Comparison of ENCODE assay signal across 15 cellular contexts in the genomic region with DNA sequence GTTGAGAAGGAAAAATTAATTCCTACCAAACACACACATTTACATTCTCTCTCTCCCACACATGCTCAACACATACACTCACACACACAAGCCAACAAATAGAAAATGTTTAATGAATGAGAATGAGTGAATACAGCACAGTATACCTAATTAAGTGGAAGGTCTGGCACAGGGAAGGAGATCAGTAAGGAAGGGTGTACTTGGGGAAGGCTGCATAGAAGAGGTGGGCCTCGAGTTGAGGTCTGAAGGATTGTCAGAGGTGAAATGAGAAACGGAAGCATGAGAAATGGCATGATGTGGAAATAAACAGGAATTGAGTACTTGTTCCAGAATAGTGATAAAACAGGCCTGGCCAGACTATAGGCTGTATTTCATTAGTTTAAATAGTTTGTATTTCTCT.
DNase-seq lines count a peak whose midpoint lies in the region; ATAC-seq, FAIRE-seq and TF ChIP-seq lines count a peak whose summit lies in the region.
"Had no signal": no experiment of that assay in that cellular context is flagged by ENCODE, and none has a peak within 500 bp of the region (broad histone marks: within the 10 kb centered on the region; RNA-seq: fewer than 3 reads in every experiment).

No MANE protein-coding gene starts in this region.

- no peak for TF ChIP-seq RAD21 in K562 (CRISPR knock-in tag; conservative IDR thresholded peaks at IDR 0.05 in 1 of 2, IDR thresholded peaks at IDR 0.05 in 1 of 2)

- no peak for ATAC-seq in K562
- no peak for ATAC-seq in natural killer cell
- no peak for ATAC-seq in GM19452 (IDR thresholded peaks at IDR 0.05; ENCODE audit: unreplicated experiment)

- H3K9me3 ChIP-seq in HEK293 (ENCODE audit: control insufficient read depth, insufficient read depth, low read depth, low read length): no peaks in the 10 kb centered on the region
- H3K9me3 ChIP-seq in K562 (replicated peaks; ENCODE audit: control insufficient read depth, insufficient read depth, low read depth, low read length): no peaks in the 10 kb centered on the region
- H3K9me3 ChIP-seq: HAP-1 had no signal

- no peaks in the 10 kb centered on the region for H3K27me3 ChIP-seq in K562 (ENCODE audit: control insufficient read depth in 2 of 2, insufficient read depth in 2 of 2, low read length in 2 of 2)

- H3K4me3 ChIP-seq in HEK293 (ENCODE audit: low read depth, low read length): no peak overlapping the region
- H3K4me3 ChIP-seq in K562: no peak overlapping the region
- H3K4me3 ChIP-seq: HAP-1 had no signal

- H4K20me1 ChIP-seq in K562 (replicated peaks; ENCODE audit: control insufficient read depth, insufficient read depth, low read length): no peaks in the 10 kb centered on the region

- peaks cover 51 to 74% (median 73%) of the 10 kb centered on the region in 3 donors for H3K27me3 Mint-ChIP-seq in CD14-positive monocyte (ENCODE audit: low read depth in 3 of 3)
- no peaks in the 10 kb centered on the region for H3K27me3 Mint-ChIP-seq in natural killer cell (ENCODE audit: low read depth in 2 of 2)

- no peak for TF ChIP-seq POLR2A in K562 (conservative IDR thresholded peaks at IDR 0.05)

- H3K9me3 Mint-ChIP-seq in CD14-positive monocyte: peaks cover 0 to 7% (median 0%) of the 10 kb centered on the region in 7 donors
- H3K9me3 Mint-ChIP-seq in natural killer cell: no peaks in the 10 kb centered on the region

- H3K27ac ChIP-seq in HEK293 (ENCODE audit: extremely low read depth, low read depth, low read length) (no peak overlapping the region), K562 (ENCODE audit: extremely low read depth, low read depth, low read length) (no peak overlapping the region)

- in situ Hi-C loops in K562 (cut with MboI): no loop called here

- no peak for FAIRE-seq in K562 (lab: Jason Lieb, UNC)

- H2AFZ ChIP-seq in K562 (ENCODE audit: low read depth, low read length): 0 out of 2 replicates have a peak overlapping the region, but pooled peaks have one; percentile 19

- no peak for TF ChIP-seq CTCF in CD14-positive monocyte (IDR thresholded peaks at IDR 0.05)
- TF ChIP-seq CTCF in HEK293 (tag by site-specific recombination; IDR thresholded peaks at IDR 0.05): no peak
- TF ChIP-seq CTCF in K562 (IDR thresholded peaks at IDR 0.05 in 2 of 3, conservative IDR thresholded peaks at IDR 0.05 in 1 of 3; ENCODE audit: insufficient read depth in 2 of 3, low read depth in 1 of 3, low read length in 3 of 3): no peak
- TF ChIP-seq CTCF in natural killer cell (IDR thresholded peaks at IDR 0.05): no peak

- H3K79me2 ChIP-seq in K562 (ENCODE audit: control insufficient read depth, insufficient read depth, low read length): no peaks in the 10 kb centered on the region

- peaks cover 0 to 3% of the 10 kb centered on the region in 2 donors for H3K36me3 Mint-ChIP-seq in CD14-positive monocyte
- H3K36me3 Mint-ChIP-seq in natural killer cell: no peaks in the 10 kb centered on the region

- 30% methylated on average over 2 of the region's 2 CpGs for WGBS in K562 (ENCODE audit: insufficient coverage, low coverage, missing lambda C conversion rate)

- H3K36me3 ChIP-seq in HEK293 (ENCODE audit: control insufficient read depth in 2 of 2, insufficient read depth in 1 of 2, low read length in 2 of 2): no peaks in the 10 kb centered on the region
- H3K36me3 ChIP-seq in K562 (ENCODE audit: control insufficient read depth, insufficient read depth, low read length): no peaks in the 10 kb centered on the region
- H3K36me3 ChIP-seq: HAP-1 had no signal

- intact Hi-C loops in CD14-positive monocyte (cut with micrococcal nuclease) (no loop called here), K562 (cut with micrococcal nuclease) (no loop called here), natural killer cell (cut with micrococcal nuclease) (no loop called here)

- TF ChIP-seq EP300 in K562 (IDR thresholded peaks at IDR 0.05; ENCODE audit: low read length): no peak

- no peak overlapping the region for H3K4me2 ChIP-seq in K562 (ENCODE audit: insufficient read depth, low read length)

- peak overlapping the region in 6 of 7 donors; percentile 2 to 40 (median 10) for H3K27ac Mint-ChIP-seq in CD14-positive monocyte
- peak overlapping the region; percentile 82 to 84 for H3K27ac Mint-ChIP-seq in natural killer cell

- H3K4me1 Mint-ChIP-seq in CD14-positive monocyte (peaks cover 33% of the 10 kb centered on the region), natural killer cell (peaks cover 34 to 39% of the 10 kb centered on the region in 2 donors)

- 0 out of 2 replicates have a peak, but pooled peaks cover 2% of the 10 kb centered on the region for H3K4me1 ChIP-seq in HEK293 (ENCODE audit: control insufficient read depth, insufficient read depth, low read length)
- H3K4me1 ChIP-seq in K562 (replicated peaks in 1 of 2; ENCODE audit: control insufficient read depth in 2 of 2, insufficient read depth in 2 of 2, low read length in 2 of 2): peaks cover 0 to 17% of the 10 kb centered on the region in 2 experiments; a peak in 4 of 5 replicates
- H3K4me1 ChIP-seq: HAP-1 had no signal

- BruUV-seq in K562 (replicated peaks; lab: Mats Ljungman, UMichigan): no TSS peak

- H3K9ac ChIP-seq in K562 (ENCODE audit: insufficient read depth in 1 of 2, low read depth in 2 of 2, low read length in 2 of 2): no peak overlapping the region

- POLR2A ChIA-PET in HEK293 (lab: Yijun Ruan, JAX) (no interaction called here), K562 (lab: Yijun Ruan, JAX) (no interaction called here)

- no peaks in the 10 kb centered on the region for H3K9me1 ChIP-seq in K562 (ENCODE audit: control insufficient read depth, insufficient read depth, low read length)

- CTCF ChIA-PET in HEK293 (lab: Yijun Ruan, JAX): no interaction called here
- CTCF ChIA-PET in K562 (lab: Yijun Ruan, JAX; ENCODE audit: low intra/inter-chr PET ratio): no interaction called here

- DNase-seq in CD14-positive monocyte (ENCODE audit: low spot score) (no peak), K562 (ENCODE audit: extremely low read depth in 1 of 4, low spot score in 3 of 4) (no peak), natural killer cell (no peak), GOT3 (lab: John Stamatoyannopoulos, UW) (no peak)
- DNase-seq in activated CD8-positive, alpha-beta memory T cell treated with anti-CD3 and anti-CD28 coated beads, Interleukin-2, amount 50 U/mL, for 4 hours: no peak
- DNase-seq: COR-L47, DMS153, EL, NCI-H1417 treated with DMSO at 0.1 percent for 48 hours, NCI-H2029, NCI-H510A, NCI-H774 had no signal

- H3K4me3 Mint-ChIP-seq in CD14-positive monocyte (peak overlapping the region in 1 of 2 donors; percentile 26), natural killer cell (no peak overlapping the region)

TF ChIP-seq in HEK293, 187 proteins besides CTCF, POLR2A, EP300 and RAD21:
- no peak for TF ChIP-seq ZNF660 (tag by site-specific recombination; IDR thresholded peaks at IDR 0.05)
- no peak for TF ChIP-seq KLF1 (tag by site-specific recombination; IDR thresholded peaks at IDR 0.05)
- 0 out of 2 replicates have a peak, but pooled peaks have one; percentile 35 for TF ChIP-seq ZFHX2 (tag by site-specific recombination; conservative IDR thresholded peaks at IDR 0.05)

TF ChIP-seq in K562, 482 proteins besides CTCF, POLR2A, EP300 and RAD21 (continues in another document):
- TF ChIP-seq DIDO1 (tag; IDR thresholded peaks at IDR 0.05; ENCODE audit: low read depth): no peak
- TF ChIP-seq ZFP36 (IDR thresholded peaks at IDR 0.05; ENCODE audit: low read depth, low read length, partially characterized antibody): no peak
- no peak for TF ChIP-seq EHMT2 (IDR thresholded peaks at IDR 0.05)
- no peak for TF ChIP-seq POLR3G (IDR thresholded peaks at IDR 0.05; ENCODE audit: extremely low read depth, insufficient read length, insufficient replicate concordance)
- no peak for TF ChIP-seq RHOXF2B (CRISPR knock-in tag; conservative IDR thresholded peaks at IDR 0.05)
- TF ChIP-seq TAF9B (IDR thresholded peaks at IDR 0.05; ENCODE audit: partially characterized antibody): no peak
- TF ChIP-seq, protein P1, sequence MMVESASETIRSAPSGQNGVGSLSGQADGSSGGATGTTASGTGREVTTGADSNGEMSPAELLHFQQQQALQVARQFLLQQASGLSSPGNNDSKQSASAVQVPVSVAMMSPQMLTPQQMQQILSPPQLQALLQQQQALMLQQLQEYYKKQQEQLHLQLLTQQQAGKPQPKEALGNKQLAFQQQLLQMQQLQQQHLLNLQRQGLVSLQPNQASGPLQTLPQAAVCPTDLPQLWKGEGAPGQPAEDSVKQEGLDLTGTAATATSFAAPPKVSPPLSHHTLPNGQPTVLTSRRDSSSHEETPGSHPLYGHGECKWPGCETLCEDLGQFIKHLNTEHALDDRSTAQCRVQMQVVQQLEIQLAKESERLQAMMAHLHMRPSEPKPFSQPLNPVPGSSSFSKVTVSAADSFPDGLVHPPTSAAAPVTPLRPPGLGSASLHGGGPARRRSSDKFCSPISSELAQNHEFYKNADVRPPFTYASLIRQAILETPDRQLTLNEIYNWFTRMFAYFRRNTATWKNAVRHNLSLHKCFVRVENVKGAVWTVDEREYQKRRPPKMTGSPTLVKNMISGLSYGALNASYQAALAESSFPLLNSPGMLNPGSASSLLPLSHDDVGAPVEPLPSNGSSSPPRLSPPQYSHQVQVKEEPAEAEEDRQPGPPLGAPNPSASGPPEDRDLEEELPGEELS (CRISPR knock-in tag; IDR thresholded peaks at IDR 0.05; ENCODE audit: borderline replicate concordance): no peak
- TF ChIP-seq PTBP1 (IDR thresholded peaks at IDR 0.05; ENCODE audit: low read depth, low read length): no peak
- TF ChIP-seq ZSCAN29 (IDR thresholded peaks at IDR 0.05): no peak
- TF ChIP-seq LARP7 (IDR thresholded peaks at IDR 0.05): no peak
- no peak for TF ChIP-seq ILK (tag; IDR thresholded peaks at IDR 0.05; ENCODE audit: borderline replicate concordance, low read depth)
- TF ChIP-seq, protein P2, sequence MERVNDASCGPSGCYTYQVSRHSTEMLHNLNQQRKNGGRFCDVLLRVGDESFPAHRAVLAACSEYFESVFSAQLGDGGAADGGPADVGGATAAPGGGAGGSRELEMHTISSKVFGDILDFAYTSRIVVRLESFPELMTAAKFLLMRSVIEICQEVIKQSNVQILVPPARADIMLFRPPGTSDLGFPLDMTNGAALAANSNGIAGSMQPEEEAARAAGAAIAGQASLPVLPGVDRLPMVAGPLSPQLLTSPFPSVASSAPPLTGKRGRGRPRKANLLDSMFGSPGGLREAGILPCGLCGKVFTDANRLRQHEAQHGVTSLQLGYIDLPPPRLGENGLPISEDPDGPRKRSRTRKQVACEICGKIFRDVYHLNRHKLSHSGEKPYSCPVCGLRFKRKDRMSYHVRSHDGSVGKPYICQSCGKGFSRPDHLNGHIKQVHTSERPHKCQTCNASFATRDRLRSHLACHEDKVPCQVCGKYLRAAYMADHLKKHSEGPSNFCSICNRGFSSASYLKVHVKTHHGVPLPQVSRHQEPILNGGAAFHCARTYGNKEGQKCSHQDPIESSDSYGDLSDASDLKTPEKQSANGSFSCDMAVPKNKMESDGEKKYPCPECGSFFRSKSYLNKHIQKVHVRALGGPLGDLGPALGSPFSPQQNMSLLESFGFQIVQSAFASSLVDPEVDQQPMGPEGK (CRISPR knock-in tag; IDR thresholded peaks at IDR 0.05; ENCODE audit: borderline replicate concordance): no peak
- TF ChIP-seq NFIX (CRISPR knock-in tag; IDR thresholded peaks at IDR 0.05; ENCODE audit: low read depth): no peak
